10 cellular contexts compared by ENCODE assay signal in the genomic region with DNA sequence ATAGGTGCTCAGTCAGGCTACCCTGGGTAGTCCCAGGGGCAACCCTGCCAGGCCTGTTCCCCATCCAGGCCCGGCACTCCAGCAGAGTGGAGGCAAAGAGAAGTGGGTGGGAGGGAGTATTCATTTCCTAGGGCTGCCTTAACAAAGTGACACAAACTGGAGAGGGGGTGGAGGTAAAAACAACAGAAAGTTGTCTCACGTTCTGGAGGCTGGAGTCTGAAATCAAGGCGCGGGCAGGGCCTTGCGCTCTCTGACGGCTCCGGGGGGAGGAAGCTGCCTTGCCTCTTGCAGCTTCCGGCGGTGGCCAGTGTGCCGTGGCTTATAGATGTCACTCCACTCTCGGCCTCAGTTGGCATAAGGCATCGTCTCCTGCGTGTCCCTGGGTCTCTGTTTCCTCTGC.
DNase-seq lines count a peak whose midpoint lies in the region; ATAC-seq and TF ChIP-seq lines count a peak whose summit lies in the region.
"Had no signal": no experiment of that assay in that cellular context is flagged by ENCODE, and none has a peak within 500 bp of the region (broad histone marks: within the 10 kb centered on the region; RNA-seq: fewer than 3 reads in every experiment).

No MANE protein-coding gene starts in this region.

- DNase-seq in GM10266 (ENCODE audit: extremely low spot score) (peak; percentile 37), stomach (no peak), NCI-H526 (lab: John Stamatoyannopoulos, UW) (no peak), LoVo (ENCODE audit: low spot score) (no peak)
- DNase-seq in activated T-helper 2 cell treated with anti-CD3 and anti-CD28 coated beads, Interferon-gamma antibody, Interleukin-2, Interleukin-4, amounts not matched to agents 10 μg/mL and 5 μg/mL and 100 μg/mL, durations not matched to agents 14 hours and 24 hours and 36 hours (ENCODE audit: low spot score) = peak; percentile 16
- DNase-seq: cerebellar nuclear complex, left ventricle myocardium inferior had no signal

- H3K36me3 Mint-ChIP-seq in activated T-helper 2 cell treated with anti-CD3 and anti-CD28 coated beads, Interferon-gamma antibody, Interleukin-2, Interleukin-4, amounts not matched to agents 10 μg/mL and 5 μg/mL and 100 μg/mL, durations not matched to agents 14 hours and 24 hours and 36 hours (ENCODE audit: low read depth) = no peaks in the 10 kb centered on the region

- H3K36me3 ChIP-seq in stomach = no peaks in the 10 kb centered on the region
- H3K36me3 ChIP-seq: left ventricle myocardium inferior had no signal

- peaks cover 12% of the 10 kb centered on the region for H3K27me3 Mint-ChIP-seq in activated T-helper 2 cell treated with anti-CD3 and anti-CD28 coated beads, Interferon-gamma antibody, Interleukin-2, Interleukin-4, amounts not matched to agents 10 μg/mL and 5 μg/mL and 100 μg/mL, durations not matched to agents 14 hours and 24 hours and 36 hours (ENCODE audit: low read depth)

- H3K4me3 Mint-ChIP-seq in activated T-helper 2 cell treated with anti-CD3 and anti-CD28 coated beads, Interferon-gamma antibody, Interleukin-2, Interleukin-4, amounts not matched to agents 10 μg/mL and 5 μg/mL and 100 μg/mL, durations not matched to agents 14 hours and 24 hours and 36 hours (ENCODE audit: low read depth) = no peak overlapping the region

- H3K9me3 Mint-ChIP-seq in activated T-helper 2 cell treated with anti-CD3 and anti-CD28 coated beads, Interferon-gamma antibody, Interleukin-2, Interleukin-4, amounts not matched to agents 10 μg/mL and 5 μg/mL and 100 μg/mL, durations not matched to agents 14 hours and 24 hours and 36 hours = no peaks in the 10 kb centered on the region

- WGBS in stomach, 5 donors = 64 to 84% (median 78%) methylated on average over 13 of the region's 13 CpGs

- intact Hi-C loops in activated T-helper 2 cell treated with anti-CD3 and anti-CD28 coated beads, Interferon-gamma antibody, Interleukin-2, Interleukin-4, amounts not matched to agents 10 μg/mL and 5 μg/mL and 100 μg/mL, durations not matched to agents 14 hours and 24 hours and 36 hours (cut with micrococcal nuclease) = no loop called here
- intact Hi-C loops in stomach (cut with DNase I; ENCODE audit: low total_unique reads) = no loop called here

- H3K27me3 ChIP-seq in stomach = no peaks in the 10 kb centered on the region

- TF ChIP-seq EP300 in stomach (IDR thresholded peaks at IDR 0.05) = no peak

- H3K9me3 ChIP-seq in stomach = no peaks in the 10 kb centered on the region
- H3K9me3 ChIP-seq: left ventricle myocardium inferior had no signal

- no peak overlapping the region for H3K27ac ChIP-seq in stomach
- H3K27ac ChIP-seq: left ventricle myocardium inferior had no signal

- ATAC-seq in GM19395 (IDR thresholded peaks at IDR 0.05; ENCODE audit: unreplicated experiment) = peak; percentile 57
- peak; percentile 63 for ATAC-seq in HG02973 (IDR thresholded peaks at IDR 0.05; ENCODE audit: unreplicated experiment)
- no peak for ATAC-seq in GM21526 (IDR thresholded peaks at IDR 0.05; ENCODE audit: low FRiP score, unreplicated experiment)

- no peak overlapping the region for H3K27ac Mint-ChIP-seq in activated T-helper 2 cell treated with anti-CD3 and anti-CD28 coated beads, Interferon-gamma antibody, Interleukin-2, Interleukin-4, amounts not matched to agents 10 μg/mL and 5 μg/mL and 100 μg/mL, durations not matched to agents 14 hours and 24 hours and 36 hours

- H3K4me1 Mint-ChIP-seq in activated T-helper 2 cell treated with anti-CD3 and anti-CD28 coated beads, Interferon-gamma antibody, Interleukin-2, Interleukin-4, amounts not matched to agents 10 μg/mL and 5 μg/mL and 100 μg/mL, durations not matched to agents 14 hours and 24 hours and 36 hours (ENCODE audit: low read depth) = peaks cover 14% of the 10 kb centered on the region

- TF ChIP-seq POLR2A in stomach (IDR thresholded peaks at IDR 0.05) = no peak

- H3K4me1 ChIP-seq in stomach = no peaks in the 10 kb centered on the region
- H3K4me1 ChIP-seq: left ventricle myocardium inferior had no signal

- no peak overlapping the region for H3K4me3 ChIP-seq in stomach
- H3K4me3 ChIP-seq: left ventricle myocardium inferior had no signal

- TF ChIP-seq CTCF in GM10266 (IDR thresholded peaks at IDR 0.05; ENCODE audit: control insufficient read depth, insufficient read depth, low read depth, missing control alignments) (no peak), stomach (IDR thresholded peaks at IDR 0.05) (no peak)

Comparison
In these comparisons a context has a peak if more than half of its experiments do, and no peak if none do; other contexts are left out.
1. DNase-seq: peak in GM10266 (single experiment) and activated T-helper 2 cell treated with anti-CD3 and anti-CD28 coated beads, Interferon-gamma antibody, Interleukin-2, Interleukin-4, amounts not matched to agents 10 μg/mL and 5 μg/mL and 100 μg/mL, durations not matched to agents 14 hours and 24 hours and 36 hours (single experiment); none in stomach (single experiment), NCI-H526 (0 of 2) and LoVo (single experiment).